In the genomic region with DNA sequence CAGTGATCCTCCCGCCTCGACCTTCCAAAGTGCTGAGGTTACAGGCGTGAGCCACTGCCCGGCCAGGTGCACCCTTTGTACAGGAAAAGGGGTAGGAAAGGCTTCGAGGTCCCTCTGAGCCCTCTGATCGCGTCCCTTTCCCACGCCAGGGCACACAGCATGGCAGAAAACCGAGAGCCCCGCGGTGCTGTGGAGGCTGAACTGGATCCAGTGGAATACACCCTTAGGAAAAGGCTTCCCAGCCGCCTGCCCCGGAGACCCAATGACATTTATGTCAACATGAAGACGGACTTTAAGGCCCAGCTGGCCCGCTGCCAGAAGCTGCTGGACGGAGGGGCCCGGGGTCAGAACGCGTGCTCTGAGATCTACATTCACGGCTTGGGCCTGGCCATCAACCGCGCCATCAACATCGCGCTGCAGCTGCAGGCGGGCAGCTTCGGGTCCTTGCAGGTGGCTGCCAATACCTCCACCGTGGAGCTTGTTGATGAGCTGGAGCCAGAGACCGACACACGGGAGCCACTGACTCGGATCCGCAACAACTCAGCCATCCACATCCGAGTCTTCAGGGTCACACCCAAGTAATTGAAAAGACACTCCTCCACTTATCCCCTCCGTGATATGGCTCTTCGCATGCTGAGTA, we compare ENCODE assay signal across 9 cellular contexts. TPM values are rescaled to one million over a fixed set of nuclear protein-coding genes. Genes with fewer than 3 reads are reported as not detected.
DNase-seq lines count a peak whose midpoint lies in the region; ATAC-seq and TF ChIP-seq lines count a peak whose summit lies in the region.
"Had no signal": no experiment of that assay in that cellular context is flagged by ENCODE, and none has a peak within 500 bp of the region (broad histone marks: within the 10 kb centered on the region; RNA-seq: fewer than 3 reads in every experiment).

No MANE protein-coding gene starts in this region.

- H3K27ac ChIP-seq in HEK293 (ENCODE audit: extremely low read depth, low read depth, low read length) (peak overlapping the region; percentile 71), left ventricle myocardium inferior (replicated peaks) (peak overlapping the region; percentile 97), skin epidermis (peak overlapping the region; percentile 24 to 98 (median 89))

- H3K27me3 ChIP-seq in left ventricle myocardium inferior (ENCODE audit: low read depth), result no peaks in the 10 kb centered on the region

- H3K4me3 ChIP-seq in HEK293 (ENCODE audit: low read depth, low read length) (peak overlapping the region; percentile 92), WI38 (ENCODE audit: low read depth, low read length) (peak overlapping the region; percentile 87), left ventricle myocardium inferior (peak overlapping the region; percentile 83), skin epidermis (peak overlapping the region; percentile 60 to 92 (median 76))

- CTCF ChIA-PET in HEK293 (lab: Yijun Ruan, JAX), result interaction anchor here (0.6 to 6.8 kb wide), 6 partner anchors 14 to 389 kb away, joined by 3 to 100 read pairs (median 3); a partner anchor contains a TSS

- H3K9me3 ChIP-seq in HEK293 (ENCODE audit: control insufficient read depth, insufficient read depth, low read depth, low read length), result no peaks in the 10 kb centered on the region
- H3K9me3 ChIP-seq in left ventricle myocardium inferior (replicated peaks), result no peaks in the 10 kb centered on the region

- POLR2A ChIA-PET in HEK293 (lab: Yijun Ruan, JAX), result interaction anchor here (1.4 to 2.6 kb wide), 9 partner anchors 10 to 145 kb away, joined by 3 to 35 read pairs (median 11); a partner anchor contains a TSS

- H3K36me3 ChIP-seq in HEK293 (ENCODE audit: control insufficient read depth in 2 of 2, insufficient read depth in 1 of 2, low read length in 2 of 2) (peaks cover 12 to 15% of the 10 kb centered on the region in 2 experiments; a peak in 2 of 3 replicates), left ventricle myocardium inferior (peaks cover 12% of the 10 kb centered on the region)

- no peaks in the 10 kb centered on the region for H3K4me1 ChIP-seq in HEK293 (ENCODE audit: control insufficient read depth, insufficient read depth, low read length)
- H3K4me1 ChIP-seq in left ventricle myocardium inferior, result peaks cover 30% of the 10 kb centered on the region

- ATAC-seq in GM19395 (IDR thresholded peaks at IDR 0.05; ENCODE audit: unreplicated experiment) (no peak), GM18520 (IDR thresholded peaks at IDR 0.05; ENCODE audit: unreplicated experiment) (no peak)

- TF ChIP-seq CTCF in HEK293 (tag by site-specific recombination; IDR thresholded peaks at IDR 0.05), result no peak
- TF ChIP-seq CTCF in WI38 (IDR thresholded peaks at IDR 0.05; ENCODE audit: low read depth, low read length), result no peak
- TF ChIP-seq CTCF in left ventricle myocardium inferior (IDR thresholded peaks at IDR 0.05; ENCODE audit: borderline replicate concordance), result no peak

- DNase-seq in left ventricle myocardium inferior (no peak), glomerular visceral epithelial cell (ENCODE audit: extremely low spot score) (no peak), amniotic stem cell (lab: John Stamatoyannopoulos, UW) (no peak)

- intact Hi-C loops in left ventricle myocardium inferior (cut with micrococcal nuclease), result no loop called here

TF ChIP-seq in HEK293, 187 proteins besides CTCF, POLR2A, EP300 and RAD21:
- TF ChIP-seq ZNF133 (tag by site-specific recombination; IDR thresholded peaks at IDR 0.05) (no peak), ZNF660 (tag by site-specific recombination; IDR thresholded peaks at IDR 0.05) (no peak; the same call in 1 of the 2 replicates), ZNF600 (tag by site-specific recombination; IDR thresholded peaks at IDR 0.05) (peak; percentile 86), ZNF335 (tag by site-specific recombination; conservative IDR thresholded peaks at IDR 0.05) (peak; percentile 72), ZNF324 (tag by site-specific recombination; IDR thresholded peaks at IDR 0.05) (peak; percentile 17; the same call in 1 of the 2 replicates), ZNF626 (tag by site-specific recombination; IDR thresholded peaks at IDR 0.05) (no peak), ZNF830 (tag by site-specific recombination; IDR thresholded peaks at IDR 0.05; ENCODE audit: low read depth) (no peak), GLI4 (tag by site-specific recombination; IDR thresholded peaks at IDR 0.05) (0 out of 2 replicates have a peak, but pooled peaks have one; percentile 31), ZNF121 (tag by site-specific recombination; IDR thresholded peaks at IDR 0.05) (no peak; the same call in 1 of the 2 replicates), ZBTB17 (tag by site-specific recombination; IDR thresholded peaks at IDR 0.05) (peak; percentile 99)
- TF ChIP-seq, protein P1, sequence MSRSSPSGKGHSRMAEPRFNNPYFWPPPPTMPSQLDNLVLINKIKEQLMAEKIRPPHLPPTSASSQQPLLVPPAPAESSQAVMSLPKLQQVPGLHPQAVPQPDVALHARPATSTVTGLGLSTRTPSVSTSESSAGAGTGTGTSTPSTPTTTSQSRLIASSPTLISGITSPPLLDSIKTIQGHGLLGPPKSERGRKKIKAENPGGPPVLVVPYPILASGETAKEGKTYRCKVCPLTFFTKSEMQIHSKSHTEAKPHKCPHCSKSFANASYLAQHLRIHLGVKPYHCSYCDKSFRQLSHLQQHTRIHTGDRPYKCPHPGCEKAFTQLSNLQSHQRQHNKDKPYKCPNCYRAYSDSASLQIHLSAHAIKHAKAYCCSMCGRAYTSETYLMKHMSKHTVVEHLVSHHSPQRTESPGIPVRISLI (tag by site-specific recombination; IDR thresholded peaks at IDR 0.05), result no peak
- TF ChIP-seq, protein P2, sequence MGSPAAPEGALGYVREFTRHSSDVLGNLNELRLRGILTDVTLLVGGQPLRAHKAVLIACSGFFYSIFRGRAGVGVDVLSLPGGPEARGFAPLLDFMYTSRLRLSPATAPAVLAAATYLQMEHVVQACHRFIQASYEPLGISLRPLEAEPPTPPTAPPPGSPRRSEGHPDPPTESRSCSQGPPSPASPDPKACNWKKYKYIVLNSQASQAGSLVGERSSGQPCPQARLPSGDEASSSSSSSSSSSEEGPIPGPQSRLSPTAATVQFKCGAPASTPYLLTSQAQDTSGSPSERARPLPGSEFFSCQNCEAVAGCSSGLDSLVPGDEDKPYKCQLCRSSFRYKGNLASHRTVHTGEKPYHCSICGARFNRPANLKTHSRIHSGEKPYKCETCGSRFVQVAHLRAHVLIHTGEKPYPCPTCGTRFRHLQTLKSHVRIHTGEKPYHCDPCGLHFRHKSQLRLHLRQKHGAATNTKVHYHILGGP (tag by site-specific recombination; IDR thresholded peaks at IDR 0.05), result no peak

RNA-seq across cellular contexts. Expression of a gene that starts 0.9 kb away (rescaled TPM):
- total RNA-seq in left ventricle myocardium inferior, result 30.6 TPM

RNA-seq across cellular contexts. Expression of a gene that starts 12.7 kb away (rescaled TPM):
- 24.5 TPM for total RNA-seq in left ventricle myocardium inferior

RNA-seq across cellular contexts. Expression of a gene that starts 13.5 kb away (rescaled TPM):
- total RNA-seq in left ventricle myocardium inferior, result not detected
- total RNA-seq: pulmonary artery endothelial cell had no signal

RNA-seq across cellular contexts. Expression of a gene that starts 26.6 kb away (rescaled TPM):
- not detected for total RNA-seq in left ventricle myocardium inferior
- total RNA-seq: pulmonary artery endothelial cell had no signal

RNA-seq across cellular contexts. Expression of a gene that starts 33.3 kb away (rescaled TPM):
- total RNA-seq in left ventricle myocardium inferior, result 98.3 TPM
